8 cellular contexts compared by ENCODE assay signal in the genomic region with DNA sequence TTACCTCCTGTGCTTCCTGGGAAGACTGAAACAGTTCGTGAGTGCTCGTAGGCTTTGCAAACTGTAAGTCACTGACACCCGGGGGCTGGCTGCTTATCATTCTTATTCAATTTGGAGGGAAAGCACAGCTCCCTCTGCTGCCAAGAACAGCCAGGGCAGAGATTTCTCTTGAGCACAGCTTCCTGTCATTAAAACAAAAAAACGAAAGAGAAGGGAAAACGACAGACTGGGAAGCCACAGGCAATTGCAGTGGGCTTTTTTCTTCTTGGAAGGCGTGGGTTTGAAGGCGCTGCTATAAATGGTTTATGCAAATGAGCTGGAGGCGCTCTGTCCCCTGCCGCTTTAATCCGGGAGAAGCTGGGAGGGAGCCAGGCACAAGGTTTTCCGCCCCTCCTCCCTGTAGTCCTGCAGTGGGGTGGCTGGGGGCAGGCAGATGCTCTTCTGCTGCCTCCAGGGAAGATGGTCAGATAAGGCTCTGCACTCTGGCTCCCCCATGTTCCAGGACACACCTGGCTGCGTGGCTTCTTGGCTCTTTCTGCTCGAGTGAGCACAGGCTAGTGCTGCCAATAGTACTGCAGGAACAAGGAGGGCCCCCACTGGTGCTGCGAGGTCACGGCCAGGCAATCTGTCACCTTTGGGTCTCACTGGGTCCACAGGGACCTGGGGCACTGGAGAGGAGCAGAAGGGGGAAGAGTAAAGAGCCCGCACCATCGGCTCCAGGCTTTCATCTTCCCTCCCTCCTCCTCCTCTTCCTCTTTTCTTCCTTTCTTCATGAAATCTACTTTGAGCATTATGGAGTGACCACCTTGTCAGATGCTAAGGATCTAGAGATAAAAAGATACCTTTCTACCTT. TPM values are rescaled to one million over a fixed set of nuclear protein-coding genes. Genes with fewer than 3 reads are reported as not detected.
DNase-seq lines count a peak whose midpoint lies in the region; ATAC-seq, FAIRE-seq and TF ChIP-seq lines count a peak whose summit lies in the region.

No MANE protein-coding gene starts in this region.

- H3K9me3 ChIP-seq in A673 (ENCODE audit: low read depth, low read length, poor library complexity, severe bottlenecking) (no peaks in the 10 kb centered on the region), H1 (ENCODE audit: insufficient read depth in 2 of 2, low read depth in 1 of 2, low read length in 1 of 2) (no peaks in the 10 kb centered on the region), testis (no peaks in the 10 kb centered on the region)

- no peak for ATAC-seq in GM18517 (IDR thresholded peaks at IDR 0.05; ENCODE audit: unreplicated experiment)

- H4K8ac ChIP-seq in H1 (ENCODE audit: extremely low read depth, insufficient read depth, low read length): no peak overlapping the region; the same call in 1 of the 2 replicates

- peak; percentile 87 for TF ChIP-seq CTCF in A673 (conservative IDR thresholded peaks at IDR 0.05; ENCODE audit: low read depth, low read length)
- TF ChIP-seq CTCF in GM12874 (IDR thresholded peaks at IDR 0.05; ENCODE audit: insufficient read depth, low read depth, low read length): peak; percentile 33; the same call in 1 of the 2 replicates
- peak; percentile 56 for TF ChIP-seq CTCF in WI38 (IDR thresholded peaks at IDR 0.05; ENCODE audit: low read depth, low read length)
- TF ChIP-seq CTCF in H1 (IDR thresholded peaks at IDR 0.05; ENCODE audit: control extremely low read depth in 1 of 3, insufficient read depth in 1 of 3, low read depth in 1 of 3, low read length in 3 of 3): peak; percentile 13 to 55 (median 49)
- peak in 1 of 3 experiments; percentile 9 for TF ChIP-seq CTCF in testis (IDR thresholded peaks at IDR 0.05)

- peak in 1 of 2 experiments; percentile 38; a peak in 2 of 4 replicates for TF ChIP-seq RAD21 in H1 (IDR thresholded peaks at IDR 0.05 in 1 of 2, conservative IDR thresholded peaks at IDR 0.05 in 1 of 2; ENCODE audit: low read depth in 2 of 2, low read length in 2 of 2)

- H3K27ac ChIP-seq in A673 (ENCODE audit: low read depth, low read length, poor library complexity, severe bottlenecking): peak overlapping the region; percentile 73
- H3K27ac ChIP-seq in H1 (ENCODE audit: low read depth, low read length): no peak overlapping the region
- H3K27ac ChIP-seq in testis: no peak overlapping the region

- intact Hi-C loops in A673 (cut with micrococcal nuclease; ENCODE audit: unreplicated experiment) (no loop called here), testis (cut with DNase I; ENCODE audit: low total_unique reads) (no loop called here)

- DNase-seq in A673 (ENCODE audit: low spot score) (peak; percentile 98), NCI-H146 treated with DMSO at 0.1 percent for 48 hours (lab: John Stamatoyannopoulos, UW; ENCODE audit: unreplicated experiment) (peak; percentile 84), H1 (ENCODE audit: low read depth in 1 of 2, low spot score in 2 of 2) (no peak), midbrain (lab: John Stamatoyannopoulos, UW) (peak; percentile 44), testis (peak; percentile 53)

- no peaks in the 10 kb centered on the region for H4K20me1 ChIP-seq in H1 (replicated peaks in 1 of 2; ENCODE audit: control insufficient read depth in 1 of 2, insufficient read depth in 2 of 2, low read length in 2 of 2)

- peak overlapping the region; percentile 36 for H3K4ac ChIP-seq in H1 (replicated peaks; ENCODE audit: insufficient read length, low read depth, low read length)

- H3K18ac ChIP-seq in H1 (ENCODE audit: extremely low read depth, low read length): peak overlapping the region; percentile 40; the same call in 1 of the 2 replicates

- POLR2A ChIA-PET in A673 (lab: Charles Lee; ENCODE audit: low non-redundant PET): interaction anchor here (0.6 to 1.0 kb wide), 3 partner anchors 50 to 265 kb away, joined by 4 to 5 read pairs (median 4); partner anchors contain the start of gene NEURL1
- POLR2A ChIA-PET in H1 (lab: Charles Lee; ENCODE audit: partially characterized antibody): interaction anchor here (0.7 to 0.8 kb wide), 2 partner anchors 21 to 36 kb away, joined by 3 read pairs; no protein-coding TSS in a partner anchor

- H2BK15ac ChIP-seq in H1 (ENCODE audit: low read length): no peak overlapping the region

- 25% methylated on average over 14 of the region's 17 CpGs; no CpG with 5 or more reads in 1 of the 2 experiments for WGBS in H1 (ENCODE audit: extremely low coverage in 1 of 2, insufficient coverage in 1 of 2, insufficient read length in 1 of 2, insufficient replicate concordance in 2 of 2, low coverage in 1 of 2, low lambda C conversion rate in 2 of 2, missing lambda C conversion rate in 1 of 2), 2 experiments
- 25 to 27% methylated on average over 17 of the region's 17 CpGs for WGBS in testis, 2 donors

- no peak overlapping the region for H3K14ac ChIP-seq in H1 (ENCODE audit: insufficient read length)

- H2BK5ac ChIP-seq in H1 (ENCODE audit: low read depth, low read length): no peak overlapping the region; the same call in 1 of the 2 replicates

- H4K5ac ChIP-seq in H1 (ENCODE audit: insufficient read length, low read depth, low read length): no peak overlapping the region

- H3K4me1 ChIP-seq in A673 (ENCODE audit: insufficient read depth, low read length, poor library complexity, severe bottlenecking): peaks cover 32% of the 10 kb centered on the region
- H3K4me1 ChIP-seq in H1 (replicated peaks in 1 of 4; ENCODE audit: control insufficient read depth in 3 of 4, insufficient read depth in 4 of 4, low read length in 3 of 4): peaks cover 3 to 7% (median 4%) of the 10 kb centered on the region in 4 experiments; a peak in 5 of 7 replicates
- H3K4me1 ChIP-seq in testis: peaks cover 5% of the 10 kb centered on the region

- no peak overlapping the region for H2BK20ac ChIP-seq in H1 (ENCODE audit: low read length)

- H3K56ac ChIP-seq in H1 (replicated peaks; ENCODE audit: insufficient read length, low read depth, low read length): no peak overlapping the region

- H3K27me3 ChIP-seq in A673 (replicated peaks; ENCODE audit: insufficient read depth, low read depth, low read length, poor library complexity) (no peaks in the 10 kb centered on the region), H1 (replicated peaks in 1 of 4; ENCODE audit: control insufficient read depth in 3 of 4, extremely low read depth in 1 of 4, insufficient read depth in 3 of 4, low read length in 3 of 4) (no peaks in the 10 kb centered on the region; a peak in 1 of 7 replicates), testis (no peaks in the 10 kb centered on the region)

- H3K4me3 ChIP-seq in A673 (ENCODE audit: low read depth, low read length, poor library complexity, severe bottlenecking) (no peak overlapping the region), WI38 (ENCODE audit: low read depth, low read length) (peak overlapping the region; percentile 35), H1 (ENCODE audit: extremely low read depth in 1 of 4, insufficient read depth in 2 of 4, low read depth in 3 of 4, low read length in 4 of 4) (peak overlapping the region in 2 of 4 experiments; percentile 10 to 44; a peak in 4 of 8 replicates), testis (no peak overlapping the region)

- peak overlapping the region; percentile 10 for H2BK120ac ChIP-seq in H1 (replicated peaks; ENCODE audit: low read depth, low read length)

- peak overlapping the region; percentile 51 to 54 for H3K4me2 ChIP-seq in H1 (ENCODE audit: insufficient read depth in 1 of 2, low read depth in 2 of 2, low read length in 2 of 2)

- TF ChIP-seq EP300 in H1 (IDR thresholded peaks at IDR 0.05; ENCODE audit: borderline replicate concordance in 1 of 2, low read depth in 2 of 2, low read length in 2 of 2): peak in 1 of 2 experiments; percentile 3; a peak in 1 of 3 replicates

- CTCF ChIA-PET in A673 (lab: Charles Lee) (interaction anchor here (0.5 to 1.1 kb wide), 6 partner anchors 34 to 313 kb away, joined by 3 to 8 read pairs (median 4); partner anchors contain the start of gene NEURL1), H1 (lab: Charles Lee; ENCODE audit: partially characterized antibody) (interaction anchor here (0.6 to 2.7 kb wide), 18 partner anchors 9 to 764 kb away, joined by 3 to 26 read pairs (median 4); partner anchors contain the start of gene NEURL1)

- TF ChIP-seq POLR2A in H1 (IDR thresholded peaks at IDR 0.05; ENCODE audit: control extremely low read depth in 1 of 2, low read depth in 2 of 2, low read length in 2 of 2): no peak
- no peak for TF ChIP-seq POLR2A in testis (IDR thresholded peaks at IDR 0.05)

- 0 out of 2 replicates have a peak overlapping the region, but pooled peaks have one; percentile 47 for H2AK5ac ChIP-seq in H1 (ENCODE audit: low read depth, low read length)

- no TSS peak for BruUV-seq in A673 (replicated peaks; lab: Mats Ljungman, UMichigan)

- H3K23ac ChIP-seq in H1 (ENCODE audit: insufficient read length): no peak overlapping the region

- FAIRE-seq in H1 (lab: Jason Lieb, UNC): peak; percentile 45

- no peaks in the 10 kb centered on the region; the same call in 1 of the 2 replicates for H3K23me2 ChIP-seq in H1 (ENCODE audit: low read depth, low read length)

- H2AFZ ChIP-seq in H1 (ENCODE audit: low read length): peak overlapping the region; percentile 82

- peak overlapping the region; percentile 72 for H4K91ac ChIP-seq in H1 (replicated peaks; ENCODE audit: insufficient read length, low read length)

- H3K79me2 ChIP-seq in H1 (ENCODE audit: control insufficient read depth in 1 of 2, insufficient read depth in 2 of 2, low read length in 2 of 2): no peaks in the 10 kb centered on the region

- H2BK12ac ChIP-seq in H1 (ENCODE audit: low read depth, low read length): peak overlapping the region; percentile 94; the same call in 1 of the 2 replicates

- no peaks in the 10 kb centered on the region for H3K79me1 ChIP-seq in H1 (ENCODE audit: low read depth, low read length)

- no peak overlapping the region for H3K9ac ChIP-seq in H1 (replicated peaks in 1 of 4; ENCODE audit: extremely low read depth in 1 of 4, low read depth in 3 of 4, low read length in 3 of 4)

- no peaks in the 10 kb centered on the region for H3K36me3 ChIP-seq in A673 (ENCODE audit: insufficient read depth, low read length, poor library complexity, severe bottlenecking)
- no peaks in the 10 kb centered on the region for H3K36me3 ChIP-seq in H1 (ENCODE audit: control insufficient read depth in 2 of 4, insufficient read depth in 4 of 4, low read length in 3 of 4)
- H3K36me3 ChIP-seq in testis (ENCODE audit: low read depth, missing control alignments): no peaks in the 10 kb centered on the region

RNA-seq across cellular contexts. Expression of gene NEURL1, which starts 49.5 kb away (rescaled TPM):
- 0.50 and 0.52 TPM in 2 replicates for total RNA-seq in A673 (2021)
- 0.58 and 0.73 TPM in 2 replicates for total RNA-seq in H1 (2021; fragmentation: NEBNext Ultra II Directional; extraction: Animal tissue kit (Norgen Biotek cat#: 25700))
- 0.52 and 0.54 TPM in 2 replicates for polyA plus RNA-seq in H1 (2011; rRNA removed)
- 0.63 TPM for polyA plus RNA-seq in H1 (2011; cell fraction: cytosol; rRNA removed)
- polyA plus RNA-seq in H1 (2011; cell fraction: nucleus; rRNA removed): 1.5 TPM
- polyA plus RNA-seq in H1 (2012, experiment 1 of 2): 0.19 to 0.70 TPM (median 0.36 TPM) in 4 replicates
- polyA plus RNA-seq in H1 (2012, experiment 2 of 2): 0.28 TPM
- 0.61 TPM for polyA plus RNA-seq in H1 (2013, experiment 1 of 2)
- polyA plus RNA-seq in H1 (2013, experiment 2 of 2): 0.39 TPM
- polyA minus RNA-seq in H1 (2011; rRNA and poly(A)+ RNA removed): 0.09 and 0.15 TPM in 2 replicates
- not detected for polyA minus RNA-seq in H1 (2011; cell fraction: cytosol; rRNA and poly(A)+ RNA removed)
- polyA minus RNA-seq in H1 (2011; cell fraction: nucleus; rRNA and poly(A)+ RNA removed): 0.80 TPM
- total RNA-seq in testis: 10 to 100 TPM; 17.8 to 21.9 TPM
- 19.8 TPM for polyA plus RNA-seq in testis (ENCODE audit: insufficient read depth, low read depth, low replicate concordance)

Comparison
In these comparisons a context has a peak if more than half of its experiments do, and no peak if none do; other contexts are left out.
1. DNase-seq: peak in A673 (single experiment), NCI-H146 treated with DMSO at 0.1 percent for 48 hours (single experiment), midbrain (single experiment) and testis (single experiment); none in H1 (0 of 2).
2. RNA of gene NEURL1, which starts 49.5 kb away (total RNA-seq): 17.8 to 21.9 TPM in testis; 0.58 to 0.73 TPM in H1 and 0.50 to 0.52 TPM in A673; every median in the first group is over 10 times any median in the second.